Comparison of ENCODE assay signal across 19 cellular contexts in genomic region chr18:54881229-54881753, GRCh38.
"Had no signal": no experiment of that assay in that cellular context is flagged by ENCODE, and none has a peak within 500 bp of the region (broad histone marks: within the 10 kb centered on the region; RNA-seq: fewer than 3 reads in every experiment).

No MANE protein-coding gene starts in this region.

- H3K27me3 ChIP-seq: adrenal gland, esophagus muscularis mucosa, heart left ventricle, pancreas, suprapubic skin had no signal

- H3K27ac ChIP-seq: adrenal gland, esophagus muscularis mucosa, heart left ventricle, pancreas, suprapubic skin had no signal

- H3K4me3 ChIP-seq: adrenal gland, esophagus muscularis mucosa, heart left ventricle, pancreas, suprapubic skin had no signal

- H3K4me1 Mint-ChIP-seq: activated B cell treated with CpG ODN at 0.5 μM for 24 hours; activated naive CD4-positive, alpha-beta T cell treated with anti-CD3 and anti-CD28 coated beads, Interleukin-2, amount 10 ng/mL, durations not matched to agents 7 days and 5 days; activated T-helper 17 cell treated with anti-CD3 and anti-CD28 coated beads, Interleukin-2, amount 50 U/mL, for 72 hours; central memory CD8-positive, alpha-beta T cell had no signal

- H3K36me3 ChIP-seq: adrenal gland, esophagus muscularis mucosa, heart left ventricle, pancreas, suprapubic skin had no signal

- H3K36me3 Mint-ChIP-seq: activated naive CD4-positive, alpha-beta T cell treated with anti-CD3 and anti-CD28 coated beads, Interleukin-2, amount 10 ng/mL, durations not matched to agents 7 days and 5 days had no signal

- ATAC-seq: activated T-helper 17 cell treated with anti-CD3 and anti-CD28 coated beads, Interleukin-2, amount 50 U/mL, for 72 hours; heart left ventricle; left lobe of liver; stimulated activated naive CD8-positive, alpha-beta T cell treated with anti-CD3 and anti-CD28 coated beads, Interleukin-15, Interleukin-2, amounts not matched to agents 100 U/mL and 50 U/mL, for 24 hours had no signal

- DNase-seq: activated B cell treated with CpG ODN at 0.5 μM for 24 hours; activated CD4-positive, alpha-beta T cell treated with anti-CD3 and anti-CD28 coated beads, Interleukin-2, amount 50 U/mL, for 1 hour; activated naive CD4-positive, alpha-beta T cell treated with anti-CD3 and anti-CD28 coated beads, Interleukin-2, amount 10 ng/mL, durations not matched to agents 7 days and 5 days; activated T-cell treated with anti-CD3 and anti-CD28 coated beads for 4 hours; adrenal gland; foreskin melanocyte; heart left ventricle; nephron progenitor cell; pancreas; stimulated activated CD4-positive, alpha-beta T cell treated with anti-CD3 and anti-CD28 coated beads, Interleukin-4, amount 100 ng/mL, for 1 hour; stimulated activated CD8-positive, alpha-beta memory T cell treated with anti-CD3 and anti-CD28 coated beads, Interleukin-4, amount 100 ng/mL, for 48 hours; stimulated activated naive CD8-positive, alpha-beta T cell treated with anti-CD3 and anti-CD28 coated beads, Interleukin-15, Interleukin-2, amounts not matched to agents 100 U/mL and 50 U/mL, for 24 hours; T-helper 1 cell had no signal

- H3K27ac Mint-ChIP-seq: activated B cell treated with CpG ODN at 0.5 μM for 24 hours; activated naive CD4-positive, alpha-beta T cell treated with anti-CD3 and anti-CD28 coated beads, Interleukin-2, amount 10 ng/mL, durations not matched to agents 7 days and 5 days; activated T-helper 17 cell treated with anti-CD3 and anti-CD28 coated beads, Interleukin-2, amount 50 U/mL, for 72 hours; dendritic cell treated with granulocyte-macrophage colony-stimulating factor and Interleukin-4, amounts not matched to agents 40 ng/mL and 50 ng/mL, for 4 days; nephron progenitor cell had no signal

- H3K9me3 Mint-ChIP-seq: activated B cell treated with CpG ODN at 0.5 μM for 24 hours; activated naive CD4-positive, alpha-beta T cell treated with anti-CD3 and anti-CD28 coated beads, Interleukin-2, amount 10 ng/mL, durations not matched to agents 7 days and 5 days; activated T-helper 17 cell treated with anti-CD3 and anti-CD28 coated beads, Interleukin-2, amount 50 U/mL, for 72 hours; dendritic cell treated with granulocyte-macrophage colony-stimulating factor and Interleukin-4, amounts not matched to agents 40 ng/mL and 50 ng/mL, for 4 days had no signal

- H3K9me3 ChIP-seq: adrenal gland, esophagus muscularis mucosa, heart left ventricle, pancreas, suprapubic skin had no signal

- H3K4me3 Mint-ChIP-seq: activated B cell treated with CpG ODN at 0.5 μM for 24 hours; activated naive CD4-positive, alpha-beta T cell treated with anti-CD3 and anti-CD28 coated beads, Interleukin-2, amount 10 ng/mL, durations not matched to agents 7 days and 5 days; activated T-helper 17 cell treated with anti-CD3 and anti-CD28 coated beads, Interleukin-2, amount 50 U/mL, for 72 hours; central memory CD8-positive, alpha-beta T cell; dendritic cell treated with granulocyte-macrophage colony-stimulating factor and Interleukin-4, amounts not matched to agents 40 ng/mL and 50 ng/mL, for 4 days; nephron progenitor cell had no signal

- FAIRE-seq: pancreas had no signal

- H3K4me1 ChIP-seq: adrenal gland, esophagus muscularis mucosa, heart left ventricle had no signal

- H3K27me3 Mint-ChIP-seq: activated B cell treated with CpG ODN at 0.5 μM for 24 hours; activated naive CD4-positive, alpha-beta T cell treated with anti-CD3 and anti-CD28 coated beads, Interleukin-2, amount 10 ng/mL, durations not matched to agents 7 days and 5 days; activated T-helper 17 cell treated with anti-CD3 and anti-CD28 coated beads, Interleukin-2, amount 50 U/mL, for 72 hours; central memory CD8-positive, alpha-beta T cell; dendritic cell treated with granulocyte-macrophage colony-stimulating factor and Interleukin-4, amounts not matched to agents 40 ng/mL and 50 ng/mL, for 4 days had no signal
